In genomic region chr4:15898902-15899301, GRCh38 we compare ENCODE assay signal across 14 cellular contexts. TPM values are rescaled to one million over a fixed set of nuclear protein-coding genes. Genes with fewer than 3 reads are reported as not detected.
"Had no signal": no experiment of that assay in that cellular context is flagged by ENCODE, and none has a peak within 500 bp of the region (broad histone marks: within the 10 kb centered on the region; RNA-seq: fewer than 3 reads in every experiment).

No MANE protein-coding gene starts in this region.

- H3K4me1 ChIP-seq: body of pancreas, left ventricle myocardium inferior, tibial artery had no signal

- H3K9me3 ChIP-seq: body of pancreas, left ventricle myocardium inferior, tibial artery had no signal

- H3K4me3 ChIP-seq: body of pancreas, coronary artery, left ventricle myocardium inferior, tibial artery had no signal

- H3K27me3 ChIP-seq: body of pancreas, tibial artery had no signal

- DNase-seq: activated CD4-positive, alpha-beta T cell treated with anti-CD3 and anti-CD28 coated beads, Interleukin-2, amount 50 U/mL, for 4 hours; activated naive CD4-positive, alpha-beta T cell treated with Interleukin-2 at 50 U/mL for 16 hours; body of pancreas; erythroblast; kidney; left ventricle myocardium inferior; stimulated activated CD4-positive, alpha-beta T cell treated with anti-CD3 and anti-CD28 coated beads, Interleukin-2, amount 100 ng/mL, for 24 hours; stimulated activated naive CD4-positive, alpha-beta T cell treated with Interleukin-2 at 50 U/mL for 16 hours; substantia nigra; SW 1271; tibial artery had no signal

- ATAC-seq: body of pancreas had no signal

- H3K27ac ChIP-seq: body of pancreas, coronary artery, left ventricle myocardium inferior, tibial artery had no signal

- H3K36me3 ChIP-seq: left ventricle myocardium inferior, tibial artery had no signal

RNA-seq across cellular contexts. Expression of gene FGFBP1, which starts 39.6 kb away (rescaled TPM):
- total RNA-seq: body of pancreas, left ventricle myocardium inferior, myocyte, posterior vena cava had no signal
